ENCODE assay signal across 8 cellular contexts in genomic region chr1:81414417-81415087, GRCh38.
DNase-seq lines count a peak whose midpoint lies in the region; ATAC-seq and TF ChIP-seq lines count a peak whose summit lies in the region.

No MANE protein-coding gene starts in this region.

- H3K27me3 Mint-ChIP-seq in activated T-cell treated with anti-CD3 and anti-CD28 coated beads, Interleukin-2, amount 50 U/mL, for 72 hours (ENCODE audit: low read depth), result no peaks in the 10 kb centered on the region
- no peaks in the 10 kb centered on the region for H3K27me3 Mint-ChIP-seq in activated T-cell treated with anti-CD3 and anti-CD28 coated beads, Interleukin-2, amount 50 U/mL, for 4 hours (ENCODE audit: low read depth)

- no peak overlapping the region for H3K4me3 ChIP-seq in MM.1S (ENCODE audit: low read length)
- no peak overlapping the region for H3K4me3 ChIP-seq in cardiac fibroblast (replicated peaks in 1 of 2; ENCODE audit: low read depth in 2 of 2, low read length in 2 of 2)

- no peaks in the 10 kb centered on the region for H3K79me2 ChIP-seq in MM.1S (ENCODE audit: low read length)

- H3K27me3 ChIP-seq in MM.1S (replicated peaks; ENCODE audit: insufficient read depth, low read length), result no peaks in the 10 kb centered on the region

- H3F3A ChIP-seq in MM.1S (ENCODE audit: insufficient read depth, low read length), result no peaks in the 10 kb centered on the region

- no peak overlapping the region for H2AFZ ChIP-seq in MM.1S (ENCODE audit: low read length)

- H3K9ac ChIP-seq in MM.1S (ENCODE audit: low read length), result no peak overlapping the region

- TF ChIP-seq CTCF in MM.1S (IDR thresholded peaks at IDR 0.05; ENCODE audit: low read length) (peak; percentile 60), cardiac fibroblast (IDR thresholded peaks at IDR 0.05; ENCODE audit: low read depth, low read length) (peak; percentile 85)

- H3K27ac Mint-ChIP-seq in activated T-cell treated with anti-CD3 and anti-CD28 coated beads, Interleukin-2, amount 50 U/mL, for 72 hours, result no peak overlapping the region

- no peaks in the 10 kb centered on the region for H4K20me1 ChIP-seq in MM.1S (ENCODE audit: insufficient read depth, low read length)

- no peak overlapping the region for H3K4me2 ChIP-seq in MM.1S (ENCODE audit: low read depth, low read length)

- H3K36me3 ChIP-seq in MM.1S (replicated peaks; ENCODE audit: insufficient read depth, low read length), result no peaks in the 10 kb centered on the region

- POLR2A ChIA-PET in HEK293T (lab: Yijun Ruan, JAX), result no interaction called here

- DNase-seq in activated T-cell treated with anti-CD3 and anti-CD28 coated beads, Interleukin-2, amount 50 U/mL, for 72 hours, result peak; percentile 14 to 20
- DNase-seq in activated T-cell treated with anti-CD3 and anti-CD28 coated beads, Interleukin-2, amount 50 U/mL, for 4 hours, result no peak
- DNase-seq in HEK293T (ENCODE audit: extremely low spot score) (peak; percentile 85), MM.1S (no peak), cardiac fibroblast (ENCODE audit: low read depth in 2 of 2) (peak; percentile 65 to 69), left lobe of liver (ENCODE audit: low spot score) (peak; percentile 60), ureter (ENCODE audit: low spot score) (peak; percentile 73), middle frontal gyrus (ENCODE audit: extremely low spot score, low spot score) (no peak)

- peaks cover 0 to 3% of the 10 kb centered on the region in 2 donors for H3K9me3 Mint-ChIP-seq in activated T-cell treated with anti-CD3 and anti-CD28 coated beads, Interleukin-2, amount 50 U/mL, for 72 hours
- peaks cover 3% of the 10 kb centered on the region for H3K9me3 Mint-ChIP-seq in activated T-cell treated with anti-CD3 and anti-CD28 coated beads, Interleukin-2, amount 50 U/mL, for 4 hours

- H3K36me3 Mint-ChIP-seq in activated T-cell treated with anti-CD3 and anti-CD28 coated beads, Interleukin-2, amount 50 U/mL, for 72 hours (ENCODE audit: insufficient read depth in 2 of 2), result no peaks in the 10 kb centered on the region
- no peaks in the 10 kb centered on the region for H3K36me3 Mint-ChIP-seq in activated T-cell treated with anti-CD3 and anti-CD28 coated beads, Interleukin-2, amount 50 U/mL, for 4 hours (ENCODE audit: insufficient read depth)

- no peaks in the 10 kb centered on the region for H3K9me3 ChIP-seq in MM.1S (replicated peaks; ENCODE audit: insufficient read depth, low read length)

- no peak overlapping the region for H3K4me3 Mint-ChIP-seq in activated T-cell treated with anti-CD3 and anti-CD28 coated beads, Interleukin-2, amount 50 U/mL, for 72 hours
- no peak overlapping the region for H3K4me3 Mint-ChIP-seq in activated T-cell treated with anti-CD3 and anti-CD28 coated beads, Interleukin-2, amount 50 U/mL, for 4 hours

- H3K9me2 ChIP-seq in MM.1S (replicated peaks; ENCODE audit: insufficient read depth, low read length), result no peaks in the 10 kb centered on the region

- H3K27ac ChIP-seq in MM.1S (ENCODE audit: low read length), result no peak overlapping the region

- CTCF ChIA-PET in HEK293T (lab: Yijun Ruan, JAX), result interaction anchor here (0.5 to 1.2 kb wide), 10 partner anchors 9 to 861 kb away, joined by 3 to 4 read pairs (median 3); no protein-coding TSS in a partner anchor

- no peaks in the 10 kb centered on the region for H3K4me1 Mint-ChIP-seq in activated T-cell treated with anti-CD3 and anti-CD28 coated beads, Interleukin-2, amount 50 U/mL, for 72 hours (ENCODE audit: low read depth)
- no peaks in the 10 kb centered on the region for H3K4me1 Mint-ChIP-seq in activated T-cell treated with anti-CD3 and anti-CD28 coated beads, Interleukin-2, amount 50 U/mL, for 4 hours (ENCODE audit: low read depth)

- ATAC-seq in activated T-cell treated with anti-CD3 and anti-CD28 coated beads, Interleukin-2, amount 50 U/mL, for 72 hours (replicated peaks in 1 of 2), result peak in 1 of 2 donors; percentile 25
- ATAC-seq in activated T-cell treated with anti-CD3 and anti-CD28 coated beads, Interleukin-2, amount 50 U/mL, for 4 hours, result no peak
- ATAC-seq in left lobe of liver, result peak; percentile 93

- H3K4me1 ChIP-seq in MM.1S (ENCODE audit: low read length), result no peaks in the 10 kb centered on the region

TF ChIP-seq in HEK293T, 16 proteins besides CTCF, POLR2A, EP300 and RAD21:
- TF ChIP-seq LEF1 (IDR thresholded peaks at IDR 0.05; ENCODE audit: borderline replicate concordance) (no peak), CTBP1 (IDR thresholded peaks at IDR 0.05; ENCODE audit: borderline replicate concordance) (no peak), NFRKB (IDR thresholded peaks at IDR 0.05) (no peak), FOXM1 (IDR thresholded peaks at IDR 0.05; ENCODE audit: borderline replicate concordance) (no peak), FOXK2 (IDR thresholded peaks at IDR 0.05) (no peak), L3MBTL2 (conservative IDR thresholded peaks at IDR 0.05) (no peak), TARDBP (IDR thresholded peaks at IDR 0.05) (no peak), HDGF (IDR thresholded peaks at IDR 0.05; ENCODE audit: borderline replicate concordance) (no peak), ELF4 (IDR thresholded peaks at IDR 0.05) (no peak), FOXA1 (IDR thresholded peaks at IDR 0.05) (no peak), BHLHE40 (IDR thresholded peaks at IDR 0.05; ENCODE audit: borderline replicate concordance) (no peak), ZNF384 (IDR thresholded peaks at IDR 0.05) (no peak), PKNOX1 (IDR thresholded peaks at IDR 0.05) (no peak), SP1 (IDR thresholded peaks at IDR 0.05) (no peak), SUZ12 (IDR thresholded peaks at IDR 0.05) (no peak), ARNT (IDR thresholded peaks at IDR 0.05) (no peak)

Comparison
In these comparisons a context has a peak if more than half of its experiments do, and no peak if none do; other contexts are left out.
1. DNase-seq: peak in activated T-cell treated with anti-CD3 and anti-CD28 coated beads, Interleukin-2, amount 50 U/mL, for 72 hours (2 of 2), HEK293T (single experiment), cardiac fibroblast (2 of 2), left lobe of liver (single experiment) and ureter (single experiment); none in activated T-cell treated with anti-CD3 and anti-CD28 coated beads, Interleukin-2, amount 50 U/mL, for 4 hours (single experiment), MM.1S (single experiment) and middle frontal gyrus (single experiment).